In genomic region chr10:86707505-86707904, GRCh38 we compare ENCODE assay signal across 1 cellular context.
TF ChIP-seq lines count a peak whose summit lies in the region.

No MANE protein-coding gene starts in this region.

TF ChIP-seq in IMR-90, 13 proteins besides CTCF, POLR2A, EP300 and RAD21:
- no peak for TF ChIP-seq RFX5 (IDR thresholded peaks at IDR 0.05; ENCODE audit: low read depth, low read length)
- TF ChIP-seq CHD1 (IDR thresholded peaks at IDR 0.05; ENCODE audit: low read depth, low read length), result no peak
- TF ChIP-seq ELK1 (IDR thresholded peaks at IDR 0.05; ENCODE audit: borderline replicate concordance, low read depth, low read length), result no peak
- TF ChIP-seq BHLHE40 (IDR thresholded peaks at IDR 0.05; ENCODE audit: low read depth, low read length), result no peak
- no peak for TF ChIP-seq MAZ (IDR thresholded peaks at IDR 0.05; ENCODE audit: borderline replicate concordance, low read depth, low read length)
- no peak for TF ChIP-seq SMC3 (IDR thresholded peaks at IDR 0.05; ENCODE audit: low read depth, low read length)
- no peak for TF ChIP-seq NFE2L2 (IDR thresholded peaks at IDR 0.05; ENCODE audit: low read depth, low read length)
